ENCODE assay signal across 12 cellular contexts in the genomic region with DNA sequence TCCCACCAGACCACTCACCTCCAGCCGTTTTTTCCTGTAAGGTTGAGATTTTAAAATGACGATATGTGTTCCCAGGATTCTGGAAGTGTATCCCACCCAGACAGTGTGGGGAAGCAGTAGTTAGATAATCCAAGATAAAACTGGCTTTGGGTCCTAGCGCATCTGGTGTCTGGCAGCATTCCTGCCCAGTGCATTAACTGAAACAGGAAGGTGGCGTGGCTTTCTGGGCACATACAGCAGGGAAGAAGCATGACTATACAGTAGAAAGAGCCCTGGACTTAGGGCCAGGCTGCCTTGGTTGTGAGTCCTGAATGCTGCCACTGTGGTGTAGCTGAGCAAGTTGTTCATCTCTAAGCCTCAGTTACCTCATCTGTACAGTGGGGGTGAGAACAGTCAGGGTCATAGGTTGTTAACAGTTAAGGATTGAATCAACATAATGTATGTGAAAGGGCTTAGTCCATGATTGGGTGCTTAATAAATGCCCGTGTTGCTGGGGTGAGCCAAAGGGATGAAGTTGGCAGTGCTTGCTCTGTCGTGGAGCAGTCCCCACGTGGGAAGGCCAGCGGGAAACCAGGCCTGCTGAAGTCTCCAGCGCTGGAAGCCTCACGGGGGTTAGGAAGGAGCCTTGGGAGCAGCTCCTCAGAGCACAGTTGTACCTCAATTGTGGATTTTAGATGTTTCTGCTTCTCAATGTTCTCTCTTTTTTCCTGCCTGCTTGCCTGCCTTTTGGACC. TPM values are rescaled to one million over a fixed set of nuclear protein-coding genes. Genes with fewer than 3 reads are reported as not detected.
A peak's percentile ranks its signal among the peaks of the same experiment; 100 is the strongest.
DNase-seq lines count a peak whose midpoint lies in the region; ATAC-seq and TF ChIP-seq lines count a peak whose summit lies in the region.
"Had no signal": no experiment of that assay in that cellular context is flagged by ENCODE, and none has a peak within 500 bp of the region (broad histone marks: within the 10 kb centered on the region; RNA-seq: fewer than 3 reads in every experiment).

No MANE protein-coding gene starts in this region.

- H3K27ac ChIP-seq in A673 (ENCODE audit: low read depth, low read length, poor library complexity, severe bottlenecking) = peak overlapping the region; percentile 53
- H3K27ac ChIP-seq in CD8-positive, alpha-beta memory T cell (ENCODE audit: low read depth, low read length) = no peak overlapping the region
- H3K27ac ChIP-seq in esophagus squamous epithelium = no peak overlapping the region

- POLR2A ChIA-PET in A673 (lab: Charles Lee; ENCODE audit: low non-redundant PET) = interaction anchor here (0.6 kb wide), 1 partner anchor 18 kb away, joined by 4 read pairs; no protein-coding TSS in a partner anchor
- POLR2A ChIA-PET in CD8-positive, alpha-beta memory T cell (lab: Charles Lee) = no interaction called here

- peak overlapping the region; percentile 17 to 84 (median 62) for H3K27ac Mint-ChIP-seq in CD8-positive, alpha-beta memory T cell
- H3K27ac Mint-ChIP-seq in activated naive CD8-positive, alpha-beta T cell treated with anti-CD3 and anti-CD28 coated beads, Interleukin-2, amount 50 U/mL, for 24 hours = peak overlapping the region; percentile 82
- no peak overlapping the region for H3K27ac Mint-ChIP-seq in progenitor cell of endocrine pancreas

- H3K4me1 ChIP-seq in A673 (ENCODE audit: insufficient read depth, low read length, poor library complexity, severe bottlenecking) (peaks cover 14% of the 10 kb centered on the region), esophagus squamous epithelium (peaks cover 0 to 42% (median 9%) of the 10 kb centered on the region in 3 donors)
- peaks cover 27% of the 10 kb centered on the region for H3K4me1 ChIP-seq in CD8-positive, alpha-beta memory T cell (ENCODE audit: insufficient read depth, low read length)

- TF ChIP-seq CTCF in A673 (conservative IDR thresholded peaks at IDR 0.05; ENCODE audit: low read depth, low read length) = no peak
- no peak for TF ChIP-seq CTCF in progenitor cell of endocrine pancreas (IDR thresholded peaks at IDR 0.05; ENCODE audit: unreplicated experiment)
- no peak for TF ChIP-seq CTCF in esophagus squamous epithelium (IDR thresholded peaks at IDR 0.05)

- no peaks in the 10 kb centered on the region for H3K9me3 Mint-ChIP-seq in CD8-positive, alpha-beta memory T cell
- no peaks in the 10 kb centered on the region for H3K9me3 Mint-ChIP-seq in activated naive CD8-positive, alpha-beta T cell treated with anti-CD3 and anti-CD28 coated beads, Interleukin-2, amount 50 U/mL, for 24 hours
- no peaks in the 10 kb centered on the region for H3K9me3 Mint-ChIP-seq in progenitor cell of endocrine pancreas (ENCODE audit: low read depth)

- CTCF ChIA-PET in A673 (lab: Charles Lee) = no interaction called here
- CTCF ChIA-PET in CD8-positive, alpha-beta memory T cell (lab: Charles Lee) = interaction anchor here (1.1 kb wide), 1 partner anchor 18 kb away, joined by 3 read pairs; the partner anchor contains the start of gene CLTA

- H3K36me3 Mint-ChIP-seq in CD8-positive, alpha-beta memory T cell = peaks cover 0 to 98% (median 27%) of the 10 kb centered on the region in 3 donors
- peaks cover 71% of the 10 kb centered on the region for H3K36me3 Mint-ChIP-seq in activated naive CD8-positive, alpha-beta T cell treated with anti-CD3 and anti-CD28 coated beads, Interleukin-2, amount 50 U/mL, for 24 hours (ENCODE audit: low read depth)
- peaks cover 26% of the 10 kb centered on the region for H3K36me3 Mint-ChIP-seq in progenitor cell of endocrine pancreas (ENCODE audit: insufficient read depth)

- H3K4me3 Mint-ChIP-seq in CD8-positive, alpha-beta memory T cell = no peak overlapping the region
- H3K4me3 Mint-ChIP-seq in activated naive CD8-positive, alpha-beta T cell treated with anti-CD3 and anti-CD28 coated beads, Interleukin-2, amount 50 U/mL, for 24 hours = no peak overlapping the region
- H3K4me3 Mint-ChIP-seq in progenitor cell of endocrine pancreas (ENCODE audit: low read depth) = no peak overlapping the region

- no peak overlapping the region for H3K4me3 ChIP-seq in A673 (ENCODE audit: low read depth, low read length, poor library complexity, severe bottlenecking)
- H3K4me3 ChIP-seq in CD8-positive, alpha-beta memory T cell (ENCODE audit: low read length) = no peak overlapping the region
- no peak overlapping the region for H3K4me3 ChIP-seq in esophagus squamous epithelium
- H3K4me3 ChIP-seq: thyroid gland had no signal

- intact Hi-C loops in A673 (cut with micrococcal nuclease; ENCODE audit: unreplicated experiment) = no loop called here
- intact Hi-C loops in esophagus squamous epithelium (cut with DNase I) = no loop called here

- H3K27me3 Mint-ChIP-seq in CD8-positive, alpha-beta memory T cell = peaks cover 0 to 2% of the 10 kb centered on the region in 2 donors
- no peaks in the 10 kb centered on the region for H3K27me3 Mint-ChIP-seq in activated naive CD8-positive, alpha-beta T cell treated with anti-CD3 and anti-CD28 coated beads, Interleukin-2, amount 50 U/mL, for 24 hours
- H3K27me3 Mint-ChIP-seq in progenitor cell of endocrine pancreas = no peaks in the 10 kb centered on the region

- H3K4me1 Mint-ChIP-seq in CD8-positive, alpha-beta memory T cell = peaks cover 40 to 70% (median 69%) of the 10 kb centered on the region in 3 donors
- H3K4me1 Mint-ChIP-seq in activated naive CD8-positive, alpha-beta T cell treated with anti-CD3 and anti-CD28 coated beads, Interleukin-2, amount 50 U/mL, for 24 hours = peaks cover 56% of the 10 kb centered on the region
- peaks cover 6% of the 10 kb centered on the region for H3K4me1 Mint-ChIP-seq in progenitor cell of endocrine pancreas (ENCODE audit: low read depth)

- BruUV-seq in A673 (replicated peaks; lab: Mats Ljungman, UMichigan) = no TSS peak

- no peaks in the 10 kb centered on the region for H3K27me3 ChIP-seq in A673 (replicated peaks; ENCODE audit: insufficient read depth, low read depth, low read length, poor library complexity)
- no peaks in the 10 kb centered on the region for H3K27me3 ChIP-seq in CD8-positive, alpha-beta memory T cell (ENCODE audit: insufficient read depth, low read length, poor library complexity, severe bottlenecking)
- no peaks in the 10 kb centered on the region for H3K27me3 ChIP-seq in esophagus squamous epithelium
- H3K27me3 ChIP-seq: thyroid gland had no signal

- H3K36me3 ChIP-seq in A673 (ENCODE audit: insufficient read depth, low read length, poor library complexity, severe bottlenecking) (peaks cover 81% of the 10 kb centered on the region), esophagus squamous epithelium (peaks cover 22 to 100% (median 45%) of the 10 kb centered on the region in 3 donors)
- peaks cover 64% of the 10 kb centered on the region for H3K36me3 ChIP-seq in CD8-positive, alpha-beta memory T cell (ENCODE audit: insufficient read depth, low read length)

- WGBS in esophagus squamous epithelium, 2 donors = 72 to 79% methylated on average over 10 of the region's 10 CpGs

- no peak for ATAC-seq in activated naive CD8-positive, alpha-beta T cell treated with anti-CD3 and anti-CD28 coated beads, Interleukin-2, amount 50 U/mL, for 24 hours
- no peak for ATAC-seq in GM21528 (IDR thresholded peaks at IDR 0.05; ENCODE audit: low FRiP score, unreplicated experiment)

- no peak for TF ChIP-seq POLR2A in esophagus squamous epithelium (IDR thresholded peaks at IDR 0.05)

- H3K9me3 ChIP-seq in A673 (ENCODE audit: low read depth, low read length, poor library complexity, severe bottlenecking) (no peaks in the 10 kb centered on the region), esophagus squamous epithelium (no peaks in the 10 kb centered on the region)
- no peaks in the 10 kb centered on the region for H3K9me3 ChIP-seq in CD8-positive, alpha-beta memory T cell (ENCODE audit: low read length)
- H3K9me3 ChIP-seq: thyroid gland had no signal

- DNase-seq in A673 (ENCODE audit: low spot score) (no peak), lung microvascular endothelial cell (ENCODE audit: low read depth in 2 of 2) (peak; percentile 33 to 68), progenitor cell of endocrine pancreas (ENCODE audit: low spot score, unreplicated experiment) (no peak), esophagus squamous epithelium (lab: John Stamatoyannopoulos, UW) (no peak)
- no peak for DNase-seq in CD8-positive, alpha-beta memory T cell
- DNase-seq in activated naive CD8-positive, alpha-beta T cell treated with anti-CD3 and anti-CD28 coated beads, Interleukin-2, amount 50 U/mL, for 24 hours = no peak
- no peak for DNase-seq in stimulated activated CD4-positive, alpha-beta T cell treated with anti-CD3 and anti-CD28 coated beads, Interleukin-1b, Interleukin-23, amount 100 ng/mL, for 48 hours
- DNase-seq: Calu3; NCI-H226; stimulated activated CD4-positive, alpha-beta T cell treated with anti-CD3 and anti-CD28 coated beads, Interleukin-2, amount 100 ng/mL, for 48 hours; thyroid gland had no signal

RNA-seq across cellular contexts. Expression of gene CLTA, which starts 18.0 kb away (rescaled TPM):
- total RNA-seq in A673 (2021) (195 and 226 TPM in 2 replicates), lung microvascular endothelial cell (221 and 243 TPM in 2 replicates), progenitor cell of endocrine pancreas (178 and 185 TPM in 2 replicates), esophagus squamous epithelium (100 to 1,000 TPM; 165 to 215 (median 167) TPM)
- 100 to 1,000 TPM; 185 to 186 TPM for total RNA-seq in CD8-positive, alpha-beta memory T cell
- 77.6 TPM for polyA plus RNA-seq in CD8-positive, alpha-beta memory T cell

RNA-seq across cellular contexts. Expression of gene CCIN, which starts 39.5 kb away (rescaled TPM):
- total RNA-seq in A673 (2021) (not detected in 2 replicates), lung microvascular endothelial cell (under 0.01 and 0.22 TPM in 2 replicates), progenitor cell of endocrine pancreas (not detected in 2 replicates), esophagus squamous epithelium (under 1 TPM in 1 of 4 donors, not detected in 3; 0.13 TPM)
- total RNA-seq in CD8-positive, alpha-beta memory T cell = not detected
- polyA plus RNA-seq in CD8-positive, alpha-beta memory T cell = 0.14 TPM
- total RNA-seq: Calu3 had no signal

RNA-seq across cellular contexts. Expression of gene GNE, which starts 49.6 kb away (rescaled TPM):
- total RNA-seq in A673 (2021) (20.6 and 23.7 TPM in 2 replicates), lung microvascular endothelial cell (9.2 and 13.5 TPM in 2 replicates), progenitor cell of endocrine pancreas (9.9 and 12.3 TPM in 2 replicates), esophagus squamous epithelium (10 to 100 TPM; 11.9 to 28.9 (median 16.7) TPM)
- 10 to 100 TPM; 11.6 to 12.7 TPM for total RNA-seq in CD8-positive, alpha-beta memory T cell
- polyA plus RNA-seq in CD8-positive, alpha-beta memory T cell = 5.8 TPM

Comparison
In these comparisons a context has a peak if more than half of its experiments do, and no peak if none do; other contexts are left out.
1. DNase-seq: peak in lung microvascular endothelial cell (2 of 2); none in A673 (single experiment), CD8-positive, alpha-beta memory T cell (0 of 5), activated naive CD8-positive, alpha-beta T cell treated with anti-CD3 and anti-CD28 coated beads, Interleukin-2, amount 50 U/mL, for 24 hours (single experiment), progenitor cell of endocrine pancreas (single experiment), stimulated activated CD4-positive, alpha-beta T cell treated with anti-CD3 and anti-CD28 coated beads, Interleukin-1b, Interleukin-23, amount 100 ng/mL, for 48 hours (single experiment) and esophagus squamous epithelium (single experiment).